In the genomic region with DNA sequence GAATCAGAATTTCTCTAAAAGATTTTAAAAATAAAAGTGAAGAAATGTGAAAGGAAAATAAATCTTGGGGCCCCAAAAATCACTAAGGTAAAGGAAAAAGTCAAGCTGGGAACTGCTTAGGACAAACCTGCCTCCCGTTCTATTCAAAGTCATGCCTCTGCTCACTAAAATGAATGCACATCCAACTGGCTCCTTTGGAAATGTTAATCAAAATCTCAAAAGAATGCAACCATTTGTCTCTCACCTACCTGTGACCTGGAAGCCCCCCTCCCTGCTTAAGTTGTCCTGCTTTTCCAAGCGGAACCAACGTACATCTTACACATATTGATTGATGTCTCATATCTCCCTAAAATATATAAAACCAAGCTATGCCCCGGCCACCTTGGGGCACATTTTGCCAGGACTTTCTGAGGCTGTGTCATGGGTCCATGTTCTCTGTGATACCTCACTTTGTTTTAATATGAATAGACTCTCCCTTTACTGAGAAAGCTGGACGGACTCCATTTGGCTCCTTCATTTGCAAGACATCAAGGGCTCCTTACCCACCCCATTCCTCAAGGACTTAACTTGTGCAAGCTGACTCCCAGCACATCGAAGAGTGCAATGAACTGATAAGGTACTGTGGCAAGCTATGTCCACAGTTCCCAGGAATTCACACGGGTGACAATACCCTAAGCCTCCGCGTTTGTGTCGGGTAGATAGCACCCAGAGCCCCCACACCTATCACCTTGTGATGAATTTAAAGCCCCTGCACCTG, we compare ENCODE assay signal across 16 cellular contexts.
"Had no signal": no experiment of that assay in that cellular context is flagged by ENCODE, and none has a peak within 500 bp of the region (broad histone marks: within the 10 kb centered on the region; RNA-seq: fewer than 3 reads in every experiment).

No MANE protein-coding gene starts in this region.

- H3K36me3 ChIP-seq: esophagus squamous epithelium, neutrophil, pancreas, tibial artery had no signal

- H3K27ac ChIP-seq: body of pancreas, esophagus squamous epithelium, neutrophil, pancreas, tibial artery had no signal

- H3K4me3 ChIP-seq: body of pancreas, esophagus squamous epithelium, pancreas, tibial artery had no signal

- ATAC-seq: activated CD8-positive, alpha-beta T cell treated with anti-CD3 and anti-CD28 coated beads, Interleukin-2, amount 10 ng/mL, durations not matched to agents 7 days and 5 days; activated T-cell treated with anti-CD3 and anti-CD28 coated beads, Interleukin-2, amount 50 U/mL, for 4 hours; body of pancreas; naive thymus-derived CD8-positive, alpha-beta T cell; pancreas; stimulated activated naive B cell treated with anti-CD40 and anti-IgM and Interleukin-4, amounts not matched to agents 10 μg/mL and 1 μg/mL and 100 μg/mL, for 72 hours had no signal

- H3K27me3 ChIP-seq: body of pancreas, neutrophil, pancreas, tibial artery had no signal

- H3K4me1 ChIP-seq: body of pancreas, esophagus squamous epithelium, pancreas, tibial artery had no signal

- DNase-seq: activated CD4-positive, alpha-beta T cell treated with anti-CD3 and anti-CD28 coated beads, Interleukin-2, amount 10 ng/mL, durations not matched to agents 24 days and 14 days; activated CD8-positive, alpha-beta T cell treated with anti-CD3 and anti-CD28 coated beads, Interleukin-2, amount 10 ng/mL, durations not matched to agents 7 days and 5 days; activated naive CD4-positive, alpha-beta T cell treated with anti-CD3 and anti-CD28 coated beads for 36 hours; activated T-cell treated with anti-CD3 and anti-CD28 coated beads, Interleukin-2, amount 50 U/mL, for 4 hours; body of pancreas; dermis blood vessel endothelial cell; effector memory CD4-positive, alpha-beta T cell; esophagus squamous epithelium; hippocampal formation; naive thymus-derived CD8-positive, alpha-beta T cell; pancreas; stimulated activated naive B cell treated with anti-CD40 and anti-IgM and Interleukin-4, amounts not matched to agents 10 μg/mL and 1 μg/mL and 100 μg/mL, for 72 hours; SW 1271; T-helper 2 cell; tibial artery had no signal

- H3K9me3 ChIP-seq: neutrophil, pancreas had no signal
